21 cellular contexts compared by ENCODE assay signal in the genomic region with DNA sequence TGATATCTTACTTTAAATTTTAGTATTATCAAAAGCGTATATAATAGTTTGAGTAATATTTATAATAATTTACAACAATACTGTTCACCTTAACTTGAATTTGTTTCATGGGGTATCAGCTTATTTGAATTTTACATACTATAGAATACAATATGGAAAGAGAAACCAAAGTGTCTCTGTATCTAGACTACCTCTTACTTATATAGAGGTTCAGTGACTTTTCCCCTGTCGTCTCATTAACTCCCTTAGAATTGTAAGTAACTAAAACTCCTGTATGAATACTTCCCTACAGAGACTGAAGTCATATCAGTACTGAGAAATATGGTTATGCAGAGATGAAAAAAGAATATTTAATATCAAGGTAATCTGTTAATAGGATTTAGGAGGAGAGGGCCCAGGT. TPM values are rescaled to one million over a fixed set of nuclear protein-coding genes. Genes with fewer than 3 reads are reported as not detected.
DNase-seq lines count a peak whose midpoint lies in the region; ATAC-seq and TF ChIP-seq lines count a peak whose summit lies in the region.
"Had no signal": no experiment of that assay in that cellular context is flagged by ENCODE, and none has a peak within 500 bp of the region (broad histone marks: within the 10 kb centered on the region; RNA-seq: fewer than 3 reads in every experiment).

No MANE protein-coding gene starts in this region.

- intact Hi-C loops in ovary (cut with DNase I), result loop anchor here (5.0 to 10.0 kb wide), 3 partner anchors 1002 to 1092 kb away; a partner anchor contains a TSS

- H3K4me1 ChIP-seq in ovary (ENCODE audit: insufficient read depth), result no peaks in the 10 kb centered on the region
- H3K4me1 ChIP-seq: gastroesophageal sphincter had no signal

- ATAC-seq in GM21381 (IDR thresholded peaks at IDR 0.05; ENCODE audit: unreplicated experiment), result peak; percentile 54
- peak; percentile 24 for ATAC-seq in HG02840 (IDR thresholded peaks at IDR 0.05; ENCODE audit: low FRiP score, unreplicated experiment)
- ATAC-seq in HG03432 (IDR thresholded peaks at IDR 0.05; ENCODE audit: unreplicated experiment), result peak; percentile 22
- ATAC-seq in WTC11, result no peak
- ATAC-seq: A549, gastroesophageal sphincter, left lobe of liver, mucosa of descending colon had no signal

- TF ChIP-seq EP300 in ovary (IDR thresholded peaks at IDR 0.05), result no peak

- no peak overlapping the region for H3K27ac ChIP-seq in ovary
- H3K27ac ChIP-seq: A549, dorsolateral prefrontal cortex, gastroesophageal sphincter had no signal

- H3K27me3 Mint-ChIP-seq in WTC11 (ENCODE audit: low read depth), result no peaks in the 10 kb centered on the region; the same call in 1 of the 2 replicates

- H3K27ac Mint-ChIP-seq in WTC11, result no peak overlapping the region

- POLR2A ChIA-PET in WTC11 (lab: Charles Lee), result no interaction called here

- DNase-seq in GM12865 (ENCODE audit: low read depth) (peak; percentile 8), ovary (no peak), midbrain (lab: John Stamatoyannopoulos, UW) (no peak), WTC11 (ENCODE audit: low spot score) (no peak)
- DNase-seq in stimulated activated CD4-positive, alpha-beta T cell treated with anti-CD3 and anti-CD28 coated beads, Interleukin-2, amount 100 ng/mL, for 48 hours, result no peak
- DNase-seq: activated CD4-positive, alpha-beta T cell treated with anti-CD3 and anti-CD28 coated beads, Interleukin-2, amount 50 U/mL, for 48 hours; C1 segment of cervical spinal cord; DMS153; dorsolateral prefrontal cortex; erythroblast; mucosa of descending colon; NCI-H1694; NCI-H345; stimulated activated naive CD4-positive, alpha-beta T cell; trophoblast cell had no signal

- no peak for TF ChIP-seq CTCF in GM12865 (IDR thresholded peaks at IDR 0.05; ENCODE audit: insufficient read depth, low read depth, low read length, missing control alignments)
- TF ChIP-seq CTCF in ovary (IDR thresholded peaks at IDR 0.05), result no peak
- TF ChIP-seq CTCF in WTC11 (IDR thresholded peaks at IDR 0.05), result no peak

- peaks cover 28% of the 10 kb centered on the region for H3K36me3 Mint-ChIP-seq in WTC11

- no peaks in the 10 kb centered on the region for H3K4me1 Mint-ChIP-seq in WTC11

- H3K4me3 ChIP-seq in GM12865 (ENCODE audit: low read depth, low read length) (no peak overlapping the region), ovary (no peak overlapping the region)
- H3K4me3 ChIP-seq: A549, dorsolateral prefrontal cortex, gastroesophageal sphincter, mucosa of descending colon had no signal

- peaks cover 10% of the 10 kb centered on the region for H3K9me3 Mint-ChIP-seq in WTC11

- H3K36me3 ChIP-seq in ovary, result no peaks in the 10 kb centered on the region

- no peaks in the 10 kb centered on the region for H3K9me3 ChIP-seq in ovary
- H3K9me3 ChIP-seq: A549, gastroesophageal sphincter, mucosa of descending colon had no signal

- no peak for TF ChIP-seq POLR2A in ovary (IDR thresholded peaks at IDR 0.05)

- H3K4me3 Mint-ChIP-seq in WTC11, result no peak overlapping the region

- no peaks in the 10 kb centered on the region for H3K27me3 ChIP-seq in ovary
- H3K27me3 ChIP-seq: dorsolateral prefrontal cortex, gastroesophageal sphincter had no signal

- 72 to 94% (median 91%) methylated on average over 2 of the region's 2 CpGs for WGBS in ovary, 3 donors

- CTCF ChIA-PET in WTC11 (lab: Charles Lee), result no interaction called here

TF ChIP-seq in WTC11, 78 proteins besides CTCF, POLR2A, EP300 and RAD21 (continues in another document):
- TF ChIP-seq ESRRA (CRISPR knock-in tag; IDR thresholded peaks at IDR 0.05; ENCODE audit: borderline replicate concordance) (no peak), NFE2L1 (CRISPR knock-in tag; IDR thresholded peaks at IDR 0.05) (no peak), ETV6 (CRISPR knock-in tag; IDR thresholded peaks at IDR 0.05) (no peak), NR2C2 (CRISPR knock-in tag; IDR thresholded peaks at IDR 0.05) (no peak), RORB (CRISPR knock-in tag; IDR thresholded peaks at IDR 0.05) (no peak), ZNF671 (CRISPR knock-in tag; IDR thresholded peaks at IDR 0.05) (no peak), GABPB1 (CRISPR knock-in tag; IDR thresholded peaks at IDR 0.05) (no peak), MXD4 (CRISPR knock-in tag; IDR thresholded peaks at IDR 0.05; ENCODE audit: borderline replicate concordance) (no peak)
- TF ChIP-seq, protein P1, sequence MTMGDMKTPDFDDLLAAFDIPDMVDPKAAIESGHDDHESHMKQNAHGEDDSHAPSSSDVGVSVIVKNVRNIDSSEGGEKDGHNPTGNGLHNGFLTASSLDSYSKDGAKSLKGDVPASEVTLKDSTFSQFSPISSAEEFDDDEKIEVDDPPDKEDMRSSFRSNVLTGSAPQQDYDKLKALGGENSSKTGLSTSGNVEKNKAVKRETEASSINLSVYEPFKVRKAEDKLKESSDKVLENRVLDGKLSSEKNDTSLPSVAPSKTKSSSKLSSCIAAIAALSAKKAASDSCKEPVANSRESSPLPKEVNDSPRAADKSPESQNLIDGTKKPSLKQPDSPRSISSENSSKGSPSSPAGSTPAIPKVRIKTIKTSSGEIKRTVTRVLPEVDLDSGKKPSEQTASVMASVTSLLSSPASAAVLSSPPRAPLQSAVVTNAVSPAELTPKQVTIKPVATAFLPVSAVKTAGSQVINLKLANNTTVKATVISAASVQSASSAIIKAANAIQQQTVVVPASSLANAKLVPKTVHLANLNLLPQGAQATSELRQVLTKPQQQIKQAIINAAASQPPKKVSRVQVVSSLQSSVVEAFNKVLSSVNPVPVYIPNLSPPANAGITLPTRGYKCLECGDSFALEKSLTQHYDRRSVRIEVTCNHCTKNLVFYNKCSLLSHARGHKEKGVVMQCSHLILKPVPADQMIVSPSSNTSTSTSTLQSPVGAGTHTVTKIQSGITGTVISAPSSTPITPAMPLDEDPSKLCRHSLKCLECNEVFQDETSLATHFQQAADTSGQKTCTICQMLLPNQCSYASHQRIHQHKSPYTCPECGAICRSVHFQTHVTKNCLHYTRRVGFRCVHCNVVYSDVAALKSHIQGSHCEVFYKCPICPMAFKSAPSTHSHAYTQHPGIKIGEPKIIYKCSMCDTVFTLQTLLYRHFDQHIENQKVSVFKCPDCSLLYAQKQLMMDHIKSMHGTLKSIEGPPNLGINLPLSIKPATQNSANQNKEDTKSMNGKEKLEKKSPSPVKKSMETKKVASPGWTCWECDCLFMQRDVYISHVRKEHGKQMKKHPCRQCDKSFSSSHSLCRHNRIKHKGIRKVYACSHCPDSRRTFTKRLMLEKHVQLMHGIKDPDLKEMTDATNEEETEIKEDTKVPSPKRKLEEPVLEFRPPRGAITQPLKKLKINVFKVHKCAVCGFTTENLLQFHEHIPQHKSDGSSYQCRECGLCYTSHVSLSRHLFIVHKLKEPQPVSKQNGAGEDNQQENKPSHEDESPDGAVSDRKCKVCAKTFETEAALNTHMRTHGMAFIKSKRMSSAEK (CRISPR knock-in tag; IDR thresholded peaks at IDR 0.05; ENCODE audit: borderline replicate concordance), result no peak
- TF ChIP-seq, protein P2, sequence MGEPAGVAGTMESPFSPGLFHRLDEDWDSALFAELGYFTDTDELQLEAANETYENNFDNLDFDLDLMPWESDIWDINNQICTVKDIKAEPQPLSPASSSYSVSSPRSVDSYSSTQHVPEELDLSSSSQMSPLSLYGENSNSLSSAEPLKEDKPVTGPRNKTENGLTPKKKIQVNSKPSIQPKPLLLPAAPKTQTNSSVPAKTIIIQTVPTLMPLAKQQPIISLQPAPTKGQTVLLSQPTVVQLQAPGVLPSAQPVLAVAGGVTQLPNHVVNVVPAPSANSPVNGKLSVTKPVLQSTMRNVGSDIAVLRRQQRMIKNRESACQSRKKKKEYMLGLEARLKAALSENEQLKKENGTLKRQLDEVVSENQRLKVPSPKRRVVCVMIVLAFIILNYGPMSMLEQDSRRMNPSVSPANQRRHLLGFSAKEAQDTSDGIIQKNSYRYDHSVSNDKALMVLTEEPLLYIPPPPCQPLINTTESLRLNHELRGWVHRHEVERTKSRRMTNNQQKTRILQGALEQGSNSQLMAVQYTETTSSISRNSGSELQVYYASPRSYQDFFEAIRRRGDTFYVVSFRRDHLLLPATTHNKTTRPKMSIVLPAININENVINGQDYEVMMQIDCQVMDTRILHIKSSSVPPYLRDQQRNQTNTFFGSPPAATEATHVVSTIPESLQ (CRISPR knock-in tag; IDR thresholded peaks at IDR 0.05), result no peak
- TF ChIP-seq, protein P3, sequence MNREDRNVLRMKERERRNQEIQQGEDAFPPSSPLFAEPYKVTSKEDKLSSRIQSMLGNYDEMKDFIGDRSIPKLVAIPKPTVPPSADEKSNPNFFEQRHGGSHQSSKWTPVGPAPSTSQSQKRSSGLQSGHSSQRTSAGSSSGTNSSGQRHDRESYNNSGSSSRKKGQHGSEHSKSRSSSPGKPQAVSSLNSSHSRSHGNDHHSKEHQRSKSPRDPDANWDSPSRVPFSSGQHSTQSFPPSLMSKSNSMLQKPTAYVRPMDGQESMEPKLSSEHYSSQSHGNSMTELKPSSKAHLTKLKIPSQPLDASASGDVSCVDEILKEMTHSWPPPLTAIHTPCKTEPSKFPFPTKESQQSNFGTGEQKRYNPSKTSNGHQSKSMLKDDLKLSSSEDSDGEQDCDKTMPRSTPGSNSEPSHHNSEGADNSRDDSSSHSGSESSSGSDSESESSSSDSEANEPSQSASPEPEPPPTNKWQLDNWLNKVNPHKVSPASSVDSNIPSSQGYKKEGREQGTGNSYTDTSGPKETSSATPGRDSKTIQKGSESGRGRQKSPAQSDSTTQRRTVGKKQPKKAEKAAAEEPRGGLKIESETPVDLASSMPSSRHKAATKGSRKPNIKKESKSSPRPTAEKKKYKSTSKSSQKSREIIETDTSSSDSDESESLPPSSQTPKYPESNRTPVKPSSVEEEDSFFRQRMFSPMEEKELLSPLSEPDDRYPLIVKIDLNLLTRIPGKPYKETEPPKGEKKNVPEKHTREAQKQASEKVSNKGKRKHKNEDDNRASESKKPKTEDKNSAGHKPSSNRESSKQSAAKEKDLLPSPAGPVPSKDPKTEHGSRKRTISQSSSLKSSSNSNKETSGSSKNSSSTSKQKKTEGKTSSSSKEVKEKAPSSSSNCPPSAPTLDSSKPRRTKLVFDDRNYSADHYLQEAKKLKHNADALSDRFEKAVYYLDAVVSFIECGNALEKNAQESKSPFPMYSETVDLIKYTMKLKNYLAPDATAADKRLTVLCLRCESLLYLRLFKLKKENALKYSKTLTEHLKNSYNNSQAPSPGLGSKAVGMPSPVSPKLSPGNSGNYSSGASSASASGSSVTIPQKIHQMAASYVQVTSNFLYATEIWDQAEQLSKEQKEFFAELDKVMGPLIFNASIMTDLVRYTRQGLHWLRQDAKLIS (CRISPR knock-in tag; IDR thresholded peaks at IDR 0.05; ENCODE audit: borderline replicate concordance), result no peak

RNA-seq across cellular contexts. Expression of a gene that starts 26.8 kb away (rescaled TPM):
- 10 to 100 TPM; 19.9 to 45.5 (median 33.9) TPM for total RNA-seq in ovary
- 10 to 100 TPM; 10.8 to 13.6 TPM for polyA plus RNA-seq in ovary
- 23.0 to 30.0 TPM (median 26.5 TPM) in 3 replicates for total RNA-seq in WTC11 (2021)
